ENCODE assay signal across 1 cellular context in genomic region chr3:98021821-98022220, GRCh38.
TF ChIP-seq lines count a peak whose summit lies in the region.

No MANE protein-coding gene starts in this region.

TF ChIP-seq in IMR-90, 13 proteins besides CTCF, POLR2A, EP300 and RAD21:
- TF ChIP-seq RCOR1 (IDR thresholded peaks at IDR 0.05; ENCODE audit: insufficient replicate concordance, low read length) (no peak), USF2 (IDR thresholded peaks at IDR 0.05; ENCODE audit: low read depth, low read length) (peak; percentile 54), CEBPB (IDR thresholded peaks at IDR 0.05; ENCODE audit: low read depth, low read length) (no peak), MAZ (IDR thresholded peaks at IDR 0.05; ENCODE audit: borderline replicate concordance, low read depth, low read length) (no peak), FOS (IDR thresholded peaks at IDR 0.05; ENCODE audit: low read depth, low read length) (no peak), BHLHE40 (IDR thresholded peaks at IDR 0.05; ENCODE audit: low read depth, low read length) (peak; percentile 85), NFE2L2 (IDR thresholded peaks at IDR 0.05; ENCODE audit: low read depth, low read length) (no peak), MXI1 (IDR thresholded peaks at IDR 0.05; ENCODE audit: borderline replicate concordance, low read depth, low read length) (peak; percentile 61; the same call in 1 of the 2 replicates), MAFK (IDR thresholded peaks at IDR 0.05; ENCODE audit: low read depth, low read length) (no peak), RFX5 (IDR thresholded peaks at IDR 0.05; ENCODE audit: low read depth, low read length) (no peak), CHD1 (IDR thresholded peaks at IDR 0.05; ENCODE audit: low read depth, low read length) (no peak), ELK1 (IDR thresholded peaks at IDR 0.05; ENCODE audit: borderline replicate concordance, low read depth, low read length) (no peak), SMC3 (IDR thresholded peaks at IDR 0.05; ENCODE audit: low read depth, low read length) (no peak)
